ENCODE assay signal across 19 cellular contexts in genomic region chr4:182531555-182532162, GRCh38.
DNase-seq lines count a peak whose midpoint lies in the region; ATAC-seq and TF ChIP-seq lines count a peak whose summit lies in the region.
"Had no signal": no experiment of that assay in that cellular context is flagged by ENCODE, and none has a peak within 500 bp of the region (broad histone marks: within the 10 kb centered on the region; RNA-seq: fewer than 3 reads in every experiment).

No MANE protein-coding gene starts in this region.

- H3K27ac Mint-ChIP-seq in WTC11, result peak overlapping the region; percentile 88
- H3K27ac Mint-ChIP-seq: CD4-positive, alpha-beta memory T cell; dendritic cell treated with granulocyte-macrophage colony-stimulating factor and Interleukin-4, amounts not matched to agents 40 ng/mL and 50 ng/mL, for 4 days; T-helper 17 cell had no signal

- no peak overlapping the region for H3K4me3 ChIP-seq in gastroesophageal sphincter
- H3K4me3 ChIP-seq in retinal pigment epithelial cell (ENCODE audit: low read length), result no peak overlapping the region

- DNase-seq in AG20443 (ENCODE audit: low spot score) (peak; percentile 25), WTC11 (ENCODE audit: low spot score) (no peak), retinal pigment epithelial cell (ENCODE audit: low read depth) (peak; percentile 38), NCI-H446 treated with DMSO at 0.1 percent for 48 hours (lab: John Stamatoyannopoulos, UW) (no peak), SW 1271 (lab: John Stamatoyannopoulos, UW) (no peak), foreskin melanocyte (no peak)
- DNase-seq: activated gamma-delta T cell; CD4-positive, alpha-beta memory T cell; DMS79 treated with DMSO at 0.1 percent for 48 hours; erythroblast; kidney glomerular epithelial cell; NCI-H146; NCI-H226; stimulated activated naive CD4-positive, alpha-beta T cell; T-helper 17 cell had no signal

- H3K27me3 ChIP-seq in gastroesophageal sphincter, result no peaks in the 10 kb centered on the region

- H3K4me1 Mint-ChIP-seq in WTC11, result peaks cover 58% of the 10 kb centered on the region
- H3K4me1 Mint-ChIP-seq: CD4-positive, alpha-beta memory T cell had no signal

- POLR2A ChIA-PET in WTC11 (lab: Charles Lee), result no interaction called here

- no peaks in the 10 kb centered on the region for H3K36me3 ChIP-seq in gastroesophageal sphincter

- peaks cover 0 to 16% (median 0%) of the 10 kb centered on the region in 3 donors for H3K4me1 ChIP-seq in gastroesophageal sphincter

- TF ChIP-seq POLR2A in gastroesophageal sphincter (IDR thresholded peaks at IDR 0.05), result no peak

- no peak for TF ChIP-seq CTCF in WTC11 (IDR thresholded peaks at IDR 0.05)
- no peak for TF ChIP-seq CTCF in gastroesophageal sphincter (IDR thresholded peaks at IDR 0.05)
- no peak for TF ChIP-seq CTCF in retinal pigment epithelial cell (conservative IDR thresholded peaks at IDR 0.05; ENCODE audit: low read depth, low read length)

- ATAC-seq in WTC11, result no peak
- no peak for ATAC-seq in gastroesophageal sphincter
- ATAC-seq in HG02588 (IDR thresholded peaks at IDR 0.05; ENCODE audit: unreplicated experiment), result no peak
- ATAC-seq: T-helper 17 cell had no signal

- no peaks in the 10 kb centered on the region for H3K27me3 Mint-ChIP-seq in WTC11 (ENCODE audit: low read depth)
- H3K27me3 Mint-ChIP-seq: dendritic cell treated with granulocyte-macrophage colony-stimulating factor and Interleukin-4, amounts not matched to agents 40 ng/mL and 50 ng/mL, for 4 days had no signal

- CTCF ChIA-PET in WTC11 (lab: Charles Lee), result no interaction called here

- TF ChIP-seq EP300 in gastroesophageal sphincter (IDR thresholded peaks at IDR 0.05), result no peak

- H3K9me3 Mint-ChIP-seq in WTC11, result no peaks in the 10 kb centered on the region
- H3K9me3 Mint-ChIP-seq: CD4-positive, alpha-beta memory T cell; dendritic cell treated with granulocyte-macrophage colony-stimulating factor and Interleukin-4, amounts not matched to agents 40 ng/mL and 50 ng/mL, for 4 days had no signal

- H3K9me3 ChIP-seq in gastroesophageal sphincter, result no peaks in the 10 kb centered on the region

- WGBS in gastroesophageal sphincter (ENCODE audit: low coverage in 1 of 2), 2 donors, result 37% methylated on average over 6 of the region's 8 CpGs; no CpG with 5 or more reads in 1 of the 2 donors

- H3K36me3 Mint-ChIP-seq in WTC11, result no peaks in the 10 kb centered on the region
- H3K36me3 Mint-ChIP-seq: CD4-positive, alpha-beta memory T cell had no signal

- no peak overlapping the region for H3K4me3 Mint-ChIP-seq in WTC11
- H3K4me3 Mint-ChIP-seq: CD4-positive, alpha-beta memory T cell; dendritic cell treated with granulocyte-macrophage colony-stimulating factor and Interleukin-4, amounts not matched to agents 40 ng/mL and 50 ng/mL, for 4 days; T-helper 17 cell had no signal

- peak overlapping the region in 3 of 4 donors; percentile 44 to 69 (median 66) for H3K27ac ChIP-seq in gastroesophageal sphincter
- H3K27ac ChIP-seq: RWPE1 had no signal

TF ChIP-seq in WTC11, 78 proteins besides CTCF, POLR2A, EP300 and RAD21:
- no peak for TF ChIP-seq ARID4B (CRISPR knock-in tag; IDR thresholded peaks at IDR 0.05; ENCODE audit: borderline replicate concordance)

Comparison
In these comparisons a context has a peak if more than half of its experiments do, and no peak if none do; other contexts are left out.
1. DNase-seq: peak in AG20443 (single experiment) and retinal pigment epithelial cell (single experiment); none in WTC11 (single experiment), NCI-H446 treated with DMSO at 0.1 percent for 48 hours (single experiment), SW 1271 (0 of 2) and foreskin melanocyte (single experiment).